Comparison of ENCODE assay signal across 9 cellular contexts in the genomic region with DNA sequence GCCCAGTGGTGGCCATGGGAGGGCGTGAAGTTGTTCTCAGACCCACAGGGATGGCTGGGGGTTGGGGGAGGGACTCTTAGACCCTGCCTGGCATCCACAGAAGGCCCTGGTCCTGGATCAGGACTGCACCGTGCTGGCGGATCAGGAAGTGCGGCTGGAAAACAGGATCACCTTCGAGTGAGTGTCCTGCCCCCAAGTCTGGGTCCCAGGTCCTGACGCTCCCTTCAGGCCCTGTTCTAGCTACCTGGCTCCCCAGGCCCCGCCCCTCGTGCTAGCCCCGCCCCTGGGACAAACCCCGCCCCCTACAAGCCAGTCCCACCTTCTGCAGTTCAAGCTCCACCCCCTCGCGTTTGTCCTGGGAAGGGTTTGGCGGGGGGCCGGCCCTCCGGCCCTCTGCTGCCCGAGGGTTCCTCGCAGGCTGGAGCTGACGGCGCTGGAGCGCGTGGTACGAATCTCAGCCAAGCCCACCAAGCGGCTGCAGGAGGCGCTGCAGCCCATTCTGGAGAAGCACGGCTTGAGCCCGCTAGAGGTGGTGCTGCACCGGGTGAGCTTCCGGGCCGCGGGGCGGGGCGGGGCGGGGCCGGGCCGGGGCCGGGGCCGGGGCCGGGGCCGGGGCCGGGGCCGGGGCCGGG. TPM values are rescaled to one million over a fixed set of nuclear protein-coding genes. Genes with fewer than 3 reads are reported as not detected.
DNase-seq lines count a peak whose midpoint lies in the region; ATAC-seq and TF ChIP-seq lines count a peak whose summit lies in the region.
"Had no signal": no experiment of that assay in that cellular context is flagged by ENCODE, and none has a peak within 500 bp of the region (broad histone marks: within the 10 kb centered on the region; RNA-seq: fewer than 3 reads in every experiment).

No MANE protein-coding gene starts in this region.

- no peaks in the 10 kb centered on the region for H3F3A ChIP-seq in neural cell (ENCODE audit: insufficient read depth, low read length, poor library complexity, severe bottlenecking)

- TF ChIP-seq POLR2A in uterus (IDR thresholded peaks at IDR 0.05), result no peak

- no peak for TF ChIP-seq EP300 in neural cell (conservative IDR thresholded peaks at IDR 0.05; ENCODE audit: poor library complexity, severe bottlenecking)

- no peaks in the 10 kb centered on the region for H3K79me2 ChIP-seq in neural cell (replicated peaks; ENCODE audit: insufficient read depth, low read length)

- H3K36me3 ChIP-seq in neural cell (ENCODE audit: insufficient read depth, low read length), result no peaks in the 10 kb centered on the region
- H3K36me3 ChIP-seq in uterus, result no peaks in the 10 kb centered on the region

- intact Hi-C loops in uterus (cut with DNase I; ENCODE audit: low total_unique reads), result no loop called here

- no peak overlapping the region for H3K4me3 ChIP-seq in fibroblast of mammary gland (ENCODE audit: control insufficient read depth, low read depth, low read length)
- peak overlapping the region; percentile 60 for H3K4me3 ChIP-seq in neural cell (ENCODE audit: low read length)
- H3K4me3 ChIP-seq in uterus, result peak overlapping the region in 1 of 2 donors; percentile 21

- peaks cover 3 to 11% of the 10 kb centered on the region in 2 donors for H3K4me1 ChIP-seq in uterus

- TF ChIP-seq CTCF in fibroblast of mammary gland (conservative IDR thresholded peaks at IDR 0.05; ENCODE audit: control insufficient read depth, insufficient read depth, low read depth, low read length), result peak; percentile 46
- TF ChIP-seq CTCF in neural cell (IDR thresholded peaks at IDR 0.05; ENCODE audit: poor library complexity, severe bottlenecking), result peak; percentile 54
- TF ChIP-seq CTCF in uterus (IDR thresholded peaks at IDR 0.05), result peak; percentile 9 to 56 (median 38)

- ATAC-seq in HG02759 (IDR thresholded peaks at IDR 0.05; ENCODE audit: unreplicated experiment) (peak; percentile 76), HG03039 (IDR thresholded peaks at IDR 0.05; ENCODE audit: unreplicated experiment) (no peak)

- H3K27ac ChIP-seq in neural cell (ENCODE audit: low read length) (no peak overlapping the region), uterus (no peak overlapping the region)

- peaks cover 4% of the 10 kb centered on the region for H3K27me3 ChIP-seq in neural cell (ENCODE audit: insufficient read depth, low read depth, low read length)
- H3K27me3 ChIP-seq in uterus, result no peaks in the 10 kb centered on the region

- DNase-seq in DMS79 treated with DMSO at 0.1 percent for 48 hours (lab: John Stamatoyannopoulos, UW) (peak; percentile 34), NCI-H446 treated with DMSO at 0.1 percent for 48 hours (lab: John Stamatoyannopoulos, UW) (peak; percentile 63), fibroblast of mammary gland (ENCODE audit: low read depth) (peak; percentile 79), uterus (peak; percentile 74 to 77)
- DNase-seq in activated T-cell treated with anti-CD3 and anti-CD28 coated beads, Interleukin-2, amount 50 U/mL, for 48 hours, result peak; percentile 54 to 61

- no peaks in the 10 kb centered on the region for H4K20me1 ChIP-seq in neural cell (ENCODE audit: insufficient read depth)

- H3K9me3 ChIP-seq in neural cell (ENCODE audit: low read length) (no peaks in the 10 kb centered on the region), uterus (no peaks in the 10 kb centered on the region)

- H3K9ac ChIP-seq in neural cell (ENCODE audit: low read length), result no peak overlapping the region

- no peaks in the 10 kb centered on the region for H3K9me2 ChIP-seq in neural cell (ENCODE audit: insufficient read depth, low read length)

- no peak for TF ChIP-seq RAD21 in neural cell (conservative IDR thresholded peaks at IDR 0.05)

- no peak overlapping the region for H3K4me2 ChIP-seq in neural cell (ENCODE audit: low read length)

- H2AFZ ChIP-seq in neural cell (ENCODE audit: low read depth, low read length), result no peak overlapping the region

TF ChIP-seq in neural cell, 6 proteins besides CTCF, POLR2A, EP300 and RAD21:
- TF ChIP-seq POLR2AphosphoS5 (IDR thresholded peaks at IDR 0.05) (no peak), TAF1 (IDR thresholded peaks at IDR 0.05; ENCODE audit: low read depth) (no peak)

RNA-seq across cellular contexts. Expression of a gene that starts 12.9 kb away (rescaled TPM):
- polyA plus RNA-seq in neural cell, result 23.4 and 32.3 TPM in 2 replicates
- polyA minus RNA-seq in neural cell, result 3.9 and 7.9 TPM in 2 replicates
- 10 to 100 TPM in 3 of 4 donors, 1 to 10 TPM in 1; 1.5 to 25.6 (median 13.6) TPM for total RNA-seq in uterus

RNA-seq across cellular contexts. Expression of a gene that starts 13.6 kb away (rescaled TPM):
- not detected in 2 replicates for polyA plus RNA-seq in neural cell
- polyA minus RNA-seq in neural cell, result not detected in 2 replicates
- total RNA-seq in uterus, result not detected
- total RNA-seq: activated CD8-positive, alpha-beta memory T cell treated with anti-CD3 and anti-CD28 coated beads for 36 hours had no signal

RNA-seq across cellular contexts. Expression of a gene that starts 19.1 kb away (rescaled TPM):
- 155 and 156 TPM in 2 replicates for polyA plus RNA-seq in neural cell
- polyA minus RNA-seq in neural cell, result 108 and 132 TPM in 2 replicates
- 100 to 1,000 TPM in 3 of 4 donors, 10 to 100 TPM in 1; 83.2 to 210 (median 170) TPM for total RNA-seq in uterus

RNA-seq across cellular contexts. Expression of a gene that starts 29.9 kb away (rescaled TPM):
- polyA plus RNA-seq in neural cell, result not detected in 2 replicates
- polyA minus RNA-seq in neural cell, result not detected in 2 replicates
- total RNA-seq in uterus, result not detected
- total RNA-seq: activated CD8-positive, alpha-beta memory T cell treated with anti-CD3 and anti-CD28 coated beads for 36 hours had no signal

RNA-seq across cellular contexts. Expression of a gene that starts 38.8 kb away (rescaled TPM):
- polyA plus RNA-seq in neural cell, result 1.4 and 7.8 TPM in 2 replicates
- polyA minus RNA-seq in neural cell, result 2.9 and 3.6 TPM in 2 replicates
- 1 to 10 TPM in 1 of 4 donors, not detected in 3; 7.6 TPM for total RNA-seq in uterus
